ENCODE assay signal across 10 cellular contexts in the genomic region with DNA sequence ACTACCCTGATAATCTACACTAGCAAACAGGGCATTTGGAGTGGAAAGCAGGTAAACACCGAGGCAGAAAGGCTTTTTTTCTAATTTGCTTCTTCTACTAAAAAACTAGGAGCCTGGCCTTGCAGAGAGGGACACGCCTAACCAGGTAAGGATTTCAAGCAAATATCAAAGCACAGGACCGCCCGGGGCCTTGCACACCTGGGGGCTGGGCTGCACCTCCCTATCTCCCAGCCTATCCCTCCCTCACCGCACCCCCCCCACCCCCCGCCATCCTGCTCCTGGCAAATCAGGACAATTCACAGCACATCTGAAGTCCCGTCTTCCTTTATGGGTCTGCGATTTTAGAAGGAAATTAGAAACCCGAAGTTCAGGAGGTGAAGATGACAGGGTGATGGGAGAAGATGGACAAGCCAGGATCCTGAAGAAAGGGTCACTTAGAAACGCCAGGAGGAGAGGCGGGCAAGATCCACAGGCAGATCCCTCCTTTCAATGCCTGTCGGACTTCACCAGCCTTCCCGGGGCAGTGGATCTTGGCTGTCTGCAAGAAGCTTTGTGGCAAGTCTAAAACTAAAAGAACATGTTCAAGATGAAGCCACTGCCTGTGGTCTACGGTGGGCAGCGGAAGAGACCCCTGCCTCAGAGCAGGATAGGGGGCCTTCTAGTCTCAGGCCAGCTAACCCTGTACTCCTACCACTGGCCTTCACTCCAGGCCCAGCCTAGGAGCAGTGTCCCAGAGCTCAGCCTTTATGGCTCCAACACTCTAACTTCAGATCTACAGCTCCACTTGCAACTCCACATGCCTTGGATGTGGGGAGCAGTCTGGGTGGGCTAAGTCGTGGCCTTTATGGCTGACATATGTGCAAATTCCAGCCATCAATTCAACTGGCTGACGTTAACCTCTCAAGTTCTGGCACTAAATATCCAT. TPM values are rescaled to one million over a fixed set of nuclear protein-coding genes. Genes with fewer than 3 reads are reported as not detected.
DNase-seq lines count a peak whose midpoint lies in the region; ATAC-seq and TF ChIP-seq lines count a peak whose summit lies in the region.
"Had no signal": no experiment of that assay in that cellular context is flagged by ENCODE, and none has a peak within 500 bp of the region (broad histone marks: within the 10 kb centered on the region; RNA-seq: fewer than 3 reads in every experiment).

No MANE protein-coding gene starts in this region.

- no peak overlapping the region for H3K27ac ChIP-seq in HUES48 (ENCODE audit: low read depth, low read length)
- H3K27ac ChIP-seq in dorsolateral prefrontal cortex, result no peak overlapping the region
- peak overlapping the region; percentile 29 for H3K27ac ChIP-seq in mesodermal cell (ENCODE audit: low read depth, low read length, severe bottlenecking)
- H3K27ac ChIP-seq in subcutaneous abdominal adipose tissue (ENCODE audit: low read depth, low read length), result no peak overlapping the region

- H3K4me3 ChIP-seq in HUES48 (ENCODE audit: low read depth, low read length) (peak overlapping the region; percentile 64), dorsolateral prefrontal cortex (peak overlapping the region in 49 of 59 donors; percentile 24 to 65 (median 50)), mesodermal cell (ENCODE audit: extremely low read depth, insufficient read depth, low read length, poor library complexity, severe bottlenecking) (peak overlapping the region; percentile 41), subcutaneous abdominal adipose tissue (ENCODE audit: low read depth in 1 of 5, low read length in 5 of 5) (peak overlapping the region in 4 of 5 donors; percentile 51 to 66 (median 61)), MG63 (no peak overlapping the region)

- no peak for TF ChIP-seq CTCF in dorsolateral prefrontal cortex (IDR thresholded peaks at IDR 0.05 in 54 of 56, conservative IDR thresholded peaks at IDR 0.05 in 2 of 56; ENCODE audit: low read depth in 1 of 56, partially characterized antibody in 56 of 56)

- 78 to 81% methylated on average over 10 to 13 of the region's 17 CpGs for WGBS in mesodermal cell (ENCODE audit: insufficient coverage in 2 of 2), 2 experiments

- H3K4me1 ChIP-seq in HUES48 (ENCODE audit: control insufficient read depth, insufficient read depth, low read length) (peaks cover 49% of the 10 kb centered on the region), mesodermal cell (ENCODE audit: control insufficient read depth, insufficient read depth, low read length, poor library complexity, severe bottlenecking) (peaks cover 54% of the 10 kb centered on the region), subcutaneous abdominal adipose tissue (ENCODE audit: control insufficient read depth in 5 of 5, insufficient read depth in 5 of 5, low read length in 5 of 5) (peaks cover 3 to 57% (median 29%) of the 10 kb centered on the region in 5 donors)

- intact Hi-C loops in dorsolateral prefrontal cortex (cut with DNase I), result no loop called here

- DNase-seq in dorsolateral prefrontal cortex (peak in 2 of 10 donors; percentile 2 to 25), MG63 (no peak), OCI-M1 (lab: John Stamatoyannopoulos, UW) (no peak)
- DNase-seq: stimulated activated CD4-positive, alpha-beta T cell treated with anti-CD3 and anti-CD28 coated beads, Interleukin-4, amount 100 ng/mL, for 24 hours; T-helper 17 cell had no signal

- H3K9me3 ChIP-seq in HUES48 (ENCODE audit: control insufficient read depth, insufficient read depth, low read length) (no peaks in the 10 kb centered on the region), mesodermal cell (ENCODE audit: control insufficient read depth, low read length) (no peaks in the 10 kb centered on the region), subcutaneous abdominal adipose tissue (ENCODE audit: control insufficient read depth in 5 of 5, low read length in 5 of 5) (no peaks in the 10 kb centered on the region), MG63 (no peaks in the 10 kb centered on the region)

- no peak overlapping the region for H3K9ac ChIP-seq in HUES48 (ENCODE audit: low read depth, low read length)
- no peak overlapping the region for H3K9ac ChIP-seq in subcutaneous abdominal adipose tissue (ENCODE audit: low read length in 5 of 5)

- H3K36me3 ChIP-seq in HUES48 (ENCODE audit: control insufficient read depth, insufficient read depth, low read length) (no peaks in the 10 kb centered on the region), mesodermal cell (ENCODE audit: control insufficient read depth, insufficient read depth, low read length) (no peaks in the 10 kb centered on the region), subcutaneous abdominal adipose tissue (ENCODE audit: control insufficient read depth in 5 of 5, insufficient read depth in 5 of 5, low read length in 5 of 5) (no peaks in the 10 kb centered on the region), MG63 (peaks cover 2% of the 10 kb centered on the region; the same call in 1 of the 2 replicates)

- ATAC-seq in GM19452 (IDR thresholded peaks at IDR 0.05; ENCODE audit: unreplicated experiment) (no peak), HG03442 (IDR thresholded peaks at IDR 0.05; ENCODE audit: unreplicated experiment) (no peak)
- ATAC-seq: T-helper 17 cell had no signal

- H3K27me3 ChIP-seq in HUES48 (ENCODE audit: control insufficient read depth, insufficient read depth, low read length) (peaks cover 43% of the 10 kb centered on the region), dorsolateral prefrontal cortex (peaks cover 0 to 59% (median 21%) of the 10 kb centered on the region in 45 donors), subcutaneous abdominal adipose tissue (ENCODE audit: control insufficient read depth in 5 of 5, insufficient read depth in 4 of 5, low read length in 5 of 5) (no peaks in the 10 kb centered on the region), MG63 (no peaks in the 10 kb centered on the region)

RNA-seq across cellular contexts. Expression of gene TNS3, which starts 43.9 kb away (rescaled TPM):
- total RNA-seq in dorsolateral prefrontal cortex, result 100 to 1,000 TPM in 5 of 120 experiments, 10 to 100 TPM in 115; 16.5 to 145 (median 47.8) TPM
- 37.7 TPM for polyA plus RNA-seq in mesodermal cell (2013, experiment 1 of 2)
- polyA plus RNA-seq in mesodermal cell (2013, experiment 2 of 2), result 37.1 TPM
- total RNA-seq in MG63 (2014; rRNA removed; shearing (Covaris generic); ENCODE audit: low replicate concordance), result 27.6 and 43.1 TPM in 2 replicates
